ENCODE assay signal across 8 cellular contexts in genomic region chr18:51479736-51480135, GRCh38.
"Had no signal": no experiment of that assay in that cellular context is flagged by ENCODE, and none has a peak within 500 bp of the region (broad histone marks: within the 10 kb centered on the region; RNA-seq: fewer than 3 reads in every experiment).

No MANE protein-coding gene starts in this region.

- DNase-seq: GM23248, GOT3, H7, HFFc6 had no signal

- H3K4me3 ChIP-seq: GM23248, HAP-1 had no signal

- H3K9me3 ChIP-seq: HAP-1 had no signal

- ATAC-seq: HCT116, HepG2 had no signal

- H3K27ac ChIP-seq: GM23248, HL-60 had no signal

- H3K36me3 ChIP-seq: HAP-1 had no signal

- H3K4me1 ChIP-seq: HAP-1 had no signal
